Comparison of ENCODE assay signal across 20 cellular contexts in genomic region chr5:109062669-109063068, GRCh38.
DNase-seq lines count a peak whose midpoint lies in the region; ATAC-seq, FAIRE-seq and TF ChIP-seq lines count a peak whose summit lies in the region.
"Had no signal": no experiment of that assay in that cellular context is flagged by ENCODE, and none has a peak within 500 bp of the region (broad histone marks: within the 10 kb centered on the region; RNA-seq: fewer than 3 reads in every experiment).

No MANE protein-coding gene starts in this region.

- ATAC-seq in omental fat pad (ENCODE audit: low FRiP score) (peak; percentile 27), HG02981 (IDR thresholded peaks at IDR 0.05; ENCODE audit: unreplicated experiment) (no peak), GM19455 (IDR thresholded peaks at IDR 0.05; ENCODE audit: unreplicated experiment) (no peak)
- ATAC-seq: GM23338, T-helper 17 cell had no signal

- POLR2A ChIA-PET in AG04449 (lab: Yijun Ruan, JAX) = no interaction called here

- CTCF ChIA-PET in AG04449 (lab: Yijun Ruan, JAX) = interaction anchor here (1.0 kb wide), 1 partner anchor 382 kb away, joined by 3 read pairs; no protein-coding TSS in a partner anchor

- no peak for FAIRE-seq in GM19239 (lab: Jason Lieb, UNC)
- FAIRE-seq: GM18507 had no signal

- DNase-seq in AG04449 (ENCODE audit: low read depth, low spot score) = peak; percentile 9
- DNase-seq in ELR (ENCODE audit: low read depth) = peak; percentile 6
- peak; percentile 59 for DNase-seq in dedifferentiated amniotic fluid mesenchymal stem cell (ENCODE audit: extremely low spot score)
- DNase-seq in omental fat pad (ENCODE audit: low spot score) = no peak
- no peak for DNase-seq in GM19239 (ENCODE audit: insufficient read length, low spot score)
- DNase-seq in NCI-H1417 treated with DMSO at 0.1 percent for 48 hours (lab: John Stamatoyannopoulos, UW) = no peak
- DNase-seq: activated CD4-positive, alpha-beta T cell treated with anti-CD3 and anti-CD28 coated beads, Interleukin-2, amount 50 U/mL, for 4 hours; activated naive CD4-positive, alpha-beta T cell treated with Interleukin-2 at 50 U/mL for 16 hours; activated T-cell treated with anti-CD3 and anti-CD28 coated beads for 4 hours; anterior cingulate cortex; DND-41; NCI-H748 treated with DMSO at 0.1 percent for 48 hours; nephron progenitor cell; OCI-M1; spleen; T-helper 17 cell had no signal

- H3K4me3 ChIP-seq in AG04449 (ENCODE audit: low read depth, low read length) = no peak overlapping the region
- H3K4me3 ChIP-seq: GM23338, spleen had no signal

- no peak for TF ChIP-seq CTCF in AG04449 (IDR thresholded peaks at IDR 0.05; ENCODE audit: insufficient read depth, low read length, missing control alignments)
- no peak for TF ChIP-seq CTCF in omental fat pad (IDR thresholded peaks at IDR 0.05)

Comparison
In these comparisons a context has a peak if more than half of its experiments do, and no peak if none do; other contexts are left out.
1. DNase-seq: peak in AG04449 (single experiment), ELR (single experiment) and dedifferentiated amniotic fluid mesenchymal stem cell (single experiment); none in omental fat pad (single experiment), GM19239 (single experiment) and NCI-H1417 treated with DMSO at 0.1 percent for 48 hours (single experiment).